In genomic region chr6:15770347-15771143, GRCh38 we compare ENCODE assay signal across 1 cellular context.
TF ChIP-seq lines count a peak whose summit lies in the region.

No MANE protein-coding gene starts in this region.

TF ChIP-seq in GM23338, 12 proteins besides CTCF, POLR2A, EP300 and RAD21 (continued from another document):
- no peak for TF ChIP-seq ZNF462 (CRISPR knock-in tag; IDR thresholded peaks at IDR 0.05)
- no peak for TF ChIP-seq ZNF331 (CRISPR knock-in tag; IDR thresholded peaks at IDR 0.05; ENCODE audit: low read depth)
